Comparison of ENCODE assay signal across 1 cellular context in genomic region chr11:109012996-109013395, GRCh38.
TF ChIP-seq lines count a peak whose summit lies in the region.

No MANE protein-coding gene starts in this region.

TF ChIP-seq in IMR-90, 13 proteins besides CTCF, POLR2A, EP300 and RAD21:
- TF ChIP-seq ELK1 (IDR thresholded peaks at IDR 0.05; ENCODE audit: borderline replicate concordance, low read depth, low read length) (no peak), SMC3 (IDR thresholded peaks at IDR 0.05; ENCODE audit: low read depth, low read length) (no peak), RFX5 (IDR thresholded peaks at IDR 0.05; ENCODE audit: low read depth, low read length) (no peak)
